Comparison of ENCODE assay signal across 8 cellular contexts in genomic region chr5:70457093-70457492, GRCh38.
ATAC-seq lines count a peak whose summit lies in the region.
"Not testable (repeated sequence)": the region's sequence is repeated elsewhere in the genome, so short reads cannot be mapped to it uniquely, and the experiment has no call there.

No MANE protein-coding gene starts in this region.

- not testable (repeated sequence) for H3K27me3 Mint-ChIP-seq in stimulated activated memory B cell treated with anti-CD40 and anti-IgM and Interleukin-4, amounts not matched to agents 10 μg/mL and 1 μg/mL and 100 μg/mL, for 72 hours

- H3K9me3 Mint-ChIP-seq in stimulated activated memory B cell treated with anti-CD40 and anti-IgM and Interleukin-4, amounts not matched to agents 10 μg/mL and 1 μg/mL and 100 μg/mL, for 72 hours = not testable (repeated sequence)

- peak; percentile 88 for ATAC-seq in GM18511 (IDR thresholded peaks at IDR 0.05; ENCODE audit: unreplicated experiment)
- ATAC-seq in GM19023 (IDR thresholded peaks at IDR 0.05; ENCODE audit: unreplicated experiment) = peak; percentile 70
- peak; percentile 86 for ATAC-seq in GM19468 (IDR thresholded peaks at IDR 0.05; ENCODE audit: extremely low read depth, unreplicated experiment)
- peak; percentile 85 for ATAC-seq in GM21786 (IDR thresholded peaks at IDR 0.05; ENCODE audit: unreplicated experiment)
- peak; percentile 93 for ATAC-seq in HG02884 (IDR thresholded peaks at IDR 0.05; ENCODE audit: unreplicated experiment)
- ATAC-seq in HG03159 (IDR thresholded peaks at IDR 0.05; ENCODE audit: unreplicated experiment) = peak; percentile 95
- ATAC-seq in HG03571 (IDR thresholded peaks at IDR 0.05; ENCODE audit: unreplicated experiment) = peak; percentile 84
- ATAC-seq in stimulated activated memory B cell treated with anti-CD40 and anti-IgM and Interleukin-4, amounts not matched to agents 10 μg/mL and 1 μg/mL and 100 μg/mL, for 72 hours = peak; percentile 97

- not testable (repeated sequence) for H3K4me1 Mint-ChIP-seq in stimulated activated memory B cell treated with anti-CD40 and anti-IgM and Interleukin-4, amounts not matched to agents 10 μg/mL and 1 μg/mL and 100 μg/mL, for 72 hours

- not testable (repeated sequence) for H3K36me3 Mint-ChIP-seq in stimulated activated memory B cell treated with anti-CD40 and anti-IgM and Interleukin-4, amounts not matched to agents 10 μg/mL and 1 μg/mL and 100 μg/mL, for 72 hours

- not testable (repeated sequence) for H3K4me3 Mint-ChIP-seq in stimulated activated memory B cell treated with anti-CD40 and anti-IgM and Interleukin-4, amounts not matched to agents 10 μg/mL and 1 μg/mL and 100 μg/mL, for 72 hours

- not testable (repeated sequence) for H3K27ac Mint-ChIP-seq in stimulated activated memory B cell treated with anti-CD40 and anti-IgM and Interleukin-4, amounts not matched to agents 10 μg/mL and 1 μg/mL and 100 μg/mL, for 72 hours

Comparison
In these comparisons a context has a peak if more than half of its experiments do, and no peak if none do; other contexts are left out.
1. Peak in every context shown above with its lines: ATAC-seq.